14 cellular contexts compared by ENCODE assay signal in genomic region chr12:111581434-111582132, GRCh38. TPM values are rescaled to one million over a fixed set of nuclear protein-coding genes. Genes with fewer than 3 reads are reported as not detected.
A peak's percentile ranks its signal among the peaks of the same experiment; 100 is the strongest.
DNase-seq lines count a peak whose midpoint lies in the region; ATAC-seq and TF ChIP-seq lines count a peak whose summit lies in the region.
"Had no signal": no experiment of that assay in that cellular context is flagged by ENCODE, and none has a peak within 500 bp of the region (broad histone marks: within the 10 kb centered on the region; RNA-seq: fewer than 3 reads in every experiment).

No MANE protein-coding gene starts in this region.

- no peak for TF ChIP-seq CTCF in CD8-positive, alpha-beta T cell (IDR thresholded peaks at IDR 0.05)
- TF ChIP-seq CTCF in HFFc6 (IDR thresholded peaks at IDR 0.05) (no peak), endodermal cell (conservative IDR thresholded peaks at IDR 0.05) (no peak), right atrium auricular region (IDR thresholded peaks at IDR 0.05) (no peak)

- peak overlapping the region; percentile 5 for H3K18ac ChIP-seq in trophoblast cell (ENCODE audit: low read length)

- no peak overlapping the region for H3K14ac ChIP-seq in trophoblast cell (ENCODE audit: low read length)

- peak overlapping the region; percentile 82 for H3K4ac ChIP-seq in trophoblast cell (ENCODE audit: low read depth, low read length)

- H3K27me3 Mint-ChIP-seq in CD8-positive, alpha-beta T cell (ENCODE audit: low read depth) = no peaks in the 10 kb centered on the region
- H3K27me3 Mint-ChIP-seq in HFFc6 (ENCODE audit: insufficient read depth) (peaks cover 3% of the 10 kb centered on the region), endodermal cell (ENCODE audit: insufficient read depth) (no peaks in the 10 kb centered on the region)

- no peak overlapping the region for H3K27ac ChIP-seq in CD8-positive, alpha-beta T cell (ENCODE audit: low read depth, low read length)
- H3K27ac ChIP-seq in endodermal cell (ENCODE audit: low read depth, low read length) (no peak overlapping the region), trophoblast cell (ENCODE audit: low read depth, low read length) (no peak overlapping the region), right atrium auricular region (no peak overlapping the region)
- H3K27ac ChIP-seq: BLaER1, KMS-11, SK-N-MC had no signal

- ATAC-seq in CD8-positive, alpha-beta T cell = no peak

- H3K36me3 Mint-ChIP-seq in CD8-positive, alpha-beta T cell = peaks cover 14% of the 10 kb centered on the region
- H3K36me3 Mint-ChIP-seq in HFFc6 (ENCODE audit: low read depth) (peaks cover 10% of the 10 kb centered on the region), endodermal cell (ENCODE audit: low read depth) (peaks cover 23% of the 10 kb centered on the region)

- H4K91ac ChIP-seq in trophoblast cell (ENCODE audit: low read depth, low read length) = no peak overlapping the region

- POLR2A ChIA-PET in CD8-positive, alpha-beta T cell (lab: Charles Lee) = no interaction called here
- POLR2A ChIA-PET in HEK293T (lab: Yijun Ruan, JAX) = no interaction called here

- CTCF ChIA-PET in CD8-positive, alpha-beta T cell (lab: Charles Lee) = no interaction called here
- CTCF ChIA-PET in HEK293T (lab: Yijun Ruan, JAX) = no interaction called here

- H2BK5ac ChIP-seq in trophoblast cell (ENCODE audit: low read depth, low read length, poor library complexity) = no peak overlapping the region

- H4K8ac ChIP-seq in trophoblast cell (ENCODE audit: low read depth, low read length) = no peak overlapping the region

- no peak overlapping the region for H2AK5ac ChIP-seq in trophoblast cell (ENCODE audit: low read length)

- H2BK120ac ChIP-seq in trophoblast cell (ENCODE audit: insufficient read depth, low read length, poor library complexity) = no peak overlapping the region

- no peak overlapping the region for H2BK12ac ChIP-seq in trophoblast cell (ENCODE audit: low read length)

- H3K4me3 ChIP-seq in CD8-positive, alpha-beta T cell (ENCODE audit: low read depth, low read length) = no peak overlapping the region
- H3K4me3 ChIP-seq in endodermal cell (ENCODE audit: low read length) = no peak overlapping the region
- H3K4me3 ChIP-seq in trophoblast cell (ENCODE audit: low read depth, low read length) = no peak overlapping the region
- no peak overlapping the region for H3K4me3 ChIP-seq in right atrium auricular region
- H3K4me3 ChIP-seq: BLaER1, SK-N-MC had no signal

- no peak overlapping the region for H3K9ac ChIP-seq in endodermal cell (ENCODE audit: extremely low read depth, low read length, poor library complexity, severe bottlenecking)
- no peak overlapping the region for H3K9ac ChIP-seq in trophoblast cell (ENCODE audit: low read length)
- H3K9ac ChIP-seq: BLaER1, KMS-11 had no signal

- peaks cover 14% of the 10 kb centered on the region for H3K79me2 ChIP-seq in trophoblast cell (ENCODE audit: control insufficient read depth, insufficient read depth, low read length, poor library complexity)

- no peaks in the 10 kb centered on the region for H3K79me1 ChIP-seq in trophoblast cell (ENCODE audit: low read length)

- peaks cover 26% of the 10 kb centered on the region for H3K4me1 Mint-ChIP-seq in CD8-positive, alpha-beta T cell (ENCODE audit: low read depth)
- H3K4me1 Mint-ChIP-seq in HFFc6 (ENCODE audit: low read depth) (peaks cover 28% of the 10 kb centered on the region), endodermal cell (no peaks in the 10 kb centered on the region)

- no peak overlapping the region for H4K12ac ChIP-seq in trophoblast cell (ENCODE audit: low read depth, low read length)

- no peak overlapping the region for H3K23ac ChIP-seq in trophoblast cell (ENCODE audit: low read length)

- no peaks in the 10 kb centered on the region for H3K9me3 Mint-ChIP-seq in CD8-positive, alpha-beta T cell
- no peaks in the 10 kb centered on the region for H3K9me3 Mint-ChIP-seq in HFFc6
- no peaks in the 10 kb centered on the region for H3K9me3 Mint-ChIP-seq in endodermal cell

- intact Hi-C loops in CD8-positive, alpha-beta T cell (cut with DNase I, micrococcal nuclease) = no loop called here

- peak in 1 of 7 experiments; percentile 46 for DNase-seq in CD8-positive, alpha-beta T cell
- DNase-seq in HFFc6 (no peak), endodermal cell (peak; percentile 47), trophoblast cell (no peak), right atrium auricular region (ENCODE audit: low spot score) (no peak), HEK293T (ENCODE audit: extremely low spot score) (no peak)
- DNase-seq in stimulated activated naive CD4-positive, alpha-beta T cell treated with Interleukin-2 at 50 U/mL for 16 hours (lab: John Stamatoyannopoulos, UW) = no peak
- DNase-seq: DMS53, NCI-H1092, NCI-H2227 treated with DMSO at 0.1 percent for 48 hours, NCI-H526 treated with DMSO at 0.1 percent for 48 hours had no signal

- no peak overlapping the region for H3K4me3 Mint-ChIP-seq in CD8-positive, alpha-beta T cell
- H3K4me3 Mint-ChIP-seq in HFFc6 = no peak overlapping the region
- no peak overlapping the region for H3K4me3 Mint-ChIP-seq in endodermal cell

- WGBS in endodermal cell (ENCODE audit: insufficient coverage in 1 of 2, insufficient read length in 1 of 2), 2 experiments = 98 to 99% methylated on average over 13 to 15 of the region's 15 CpGs
- WGBS in trophoblast cell (ENCODE audit: extremely low coverage, insufficient coverage, insufficient read length) = no CpG with 5 or more reads among the region's 15 CpGs

- H3K4me2 ChIP-seq in trophoblast cell (ENCODE audit: low read length) = no peak overlapping the region
- H3K4me2 ChIP-seq: BLaER1, KMS-11 had no signal

- no peak overlapping the region for H2AFZ ChIP-seq in trophoblast cell (ENCODE audit: insufficient read depth, low read length, poor library complexity)

- no peaks in the 10 kb centered on the region for H3K9me3 ChIP-seq in CD8-positive, alpha-beta T cell (ENCODE audit: low read length)
- H3K9me3 ChIP-seq in endodermal cell (ENCODE audit: control insufficient read depth, low read length) = no peaks in the 10 kb centered on the region
- no peaks in the 10 kb centered on the region for H3K9me3 ChIP-seq in trophoblast cell (ENCODE audit: insufficient read depth, low read depth, low read length)
- H3K9me3 ChIP-seq in right atrium auricular region = no peaks in the 10 kb centered on the region
- H3K9me3 ChIP-seq: BLaER1 had no signal

- peak overlapping the region; percentile 71 for H3K27ac Mint-ChIP-seq in CD8-positive, alpha-beta T cell
- H3K27ac Mint-ChIP-seq in HFFc6 (peak overlapping the region; percentile 47), endodermal cell (peak overlapping the region; percentile 26)

- H3K4me1 ChIP-seq in CD8-positive, alpha-beta T cell (ENCODE audit: insufficient read depth, low read length) = no peaks in the 10 kb centered on the region
- H3K4me1 ChIP-seq in endodermal cell (ENCODE audit: control insufficient read depth, insufficient read depth, low read length) (no peaks in the 10 kb centered on the region), trophoblast cell (ENCODE audit: control insufficient read depth in 1 of 2, insufficient read depth in 2 of 2, low read length in 2 of 2) (peaks cover 3 to 7% of the 10 kb centered on the region in 2 experiments), right atrium auricular region (peaks cover 0 to 12% of the 10 kb centered on the region in 2 donors)

- no peaks in the 10 kb centered on the region for H3K27me3 ChIP-seq in CD8-positive, alpha-beta T cell (ENCODE audit: insufficient read depth, low read length)
- H3K27me3 ChIP-seq in endodermal cell (ENCODE audit: control insufficient read depth, insufficient read depth, low read length, poor library complexity, severe bottlenecking) = no peaks in the 10 kb centered on the region
- H3K27me3 ChIP-seq in trophoblast cell (ENCODE audit: insufficient read depth, low read length) = no peaks in the 10 kb centered on the region
- H3K27me3 ChIP-seq in right atrium auricular region = no peaks in the 10 kb centered on the region
- H3K27me3 ChIP-seq: BLaER1 had no signal

- no peaks in the 10 kb centered on the region for H3K36me3 ChIP-seq in CD8-positive, alpha-beta T cell (ENCODE audit: insufficient read depth, low read length)
- H3K36me3 ChIP-seq in endodermal cell (ENCODE audit: control insufficient read depth, insufficient read depth, low read length) (peaks cover 9% of the 10 kb centered on the region), trophoblast cell (ENCODE audit: control insufficient read depth in 1 of 2, insufficient read depth in 2 of 2, low read length in 2 of 2) (peaks cover 4 to 6% of the 10 kb centered on the region in 2 experiments), right atrium auricular region (no peaks in the 10 kb centered on the region)

TF ChIP-seq in HEK293T, 16 proteins besides CTCF, POLR2A, EP300 and RAD21:
- TF ChIP-seq LEF1 (IDR thresholded peaks at IDR 0.05; ENCODE audit: borderline replicate concordance) (no peak), PKNOX1 (IDR thresholded peaks at IDR 0.05) (no peak), ELF4 (IDR thresholded peaks at IDR 0.05) (no peak), ARNT (IDR thresholded peaks at IDR 0.05) (no peak), FOXM1 (IDR thresholded peaks at IDR 0.05; ENCODE audit: borderline replicate concordance) (no peak)

RNA-seq across cellular contexts. Expression of gene ATXN2, which starts 17.5 kb away (rescaled TPM):
- 10 to 100 TPM; 16.2 to 16.8 TPM for total RNA-seq in CD8-positive, alpha-beta T cell
- 100 to 1,000 TPM in 1 of 6 experiments, 10 to 100 TPM in 5; 80.7 to 110 (median 91.9) TPM for total RNA-seq in HFFc6 (2021; fragmentation: NEBNext Ultra II Directional; extraction: Animal tissue kit (Norgen Biotek cat#: 25700))
- total RNA-seq in endodermal cell (10 to 100 TPM; 85.7 to 87.3 TPM), right atrium auricular region (10 to 100 TPM; 33.4 to 36.6 TPM)
- polyA plus RNA-seq in endodermal cell (2013, experiment 1 of 2) = 66.0 TPM
- polyA plus RNA-seq in endodermal cell (2013, experiment 2 of 2) = 60.3 TPM
- polyA plus RNA-seq in trophoblast cell (2013) = 57.3 and 58.0 TPM in 2 replicates
